ENCODE assay signal across 29 cellular contexts in genomic region chr6:122804962-122805499, GRCh38. TPM values are rescaled to one million over a fixed set of nuclear protein-coding genes. Genes with fewer than 3 reads are reported as not detected.
A peak's percentile ranks its signal among the peaks of the same experiment; 100 is the strongest.
DNase-seq lines count a peak whose midpoint lies in the region; ATAC-seq, FAIRE-seq and TF ChIP-seq lines count a peak whose summit lies in the region.
"Had no signal": no experiment of that assay in that cellular context is flagged by ENCODE, and none has a peak within 500 bp of the region (broad histone marks: within the 10 kb centered on the region; RNA-seq: fewer than 3 reads in every experiment).

No MANE protein-coding gene starts in this region.

- no peak overlapping the region for H2AK9ac ChIP-seq in IMR-90 (replicated peaks; ENCODE audit: low read depth, low read length, poor library complexity)

- ATAC-seq in A549, result no peak
- ATAC-seq in IMR-90 (ENCODE audit: low read depth), result no peak
- ATAC-seq: HCT116, PC-3 had no signal

- H3K4me2 ChIP-seq in A549 (no peak overlapping the region), IMR-90 (ENCODE audit: low read depth, low read length) (no peak overlapping the region), hepatocyte (peak overlapping the region; percentile 11)

- TF ChIP-seq CTCF in A549 (IDR thresholded peaks at IDR 0.05) (no peak), IMR-90 (conservative IDR thresholded peaks at IDR 0.05; ENCODE audit: low read depth, low read length) (no peak), hepatocyte (IDR thresholded peaks at IDR 0.05; ENCODE audit: poor library complexity) (no peak), nephron (IDR thresholded peaks at IDR 0.05; ENCODE audit: unreplicated experiment in 3 of 3) (no peak), glutamatergic neuron (IDR thresholded peaks at IDR 0.05; ENCODE audit: partially characterized antibody, unreplicated experiment) (no peak)

- H3K9ac ChIP-seq in IMR-90 (ENCODE audit: low read depth, low read length), result 0 out of 2 replicates have a peak overlapping the region, but pooled peaks have one; percentile 10

- H3K36me3 Mint-ChIP-seq in nephron (ENCODE audit: low read depth), result peaks cover 15% of the 10 kb centered on the region
- H3K36me3 Mint-ChIP-seq in glutamatergic neuron (ENCODE audit: unreplicated experiment), result no peaks in the 10 kb centered on the region
- H3K36me3 Mint-ChIP-seq: CD8-positive, alpha-beta memory T cell had no signal

- no peak overlapping the region for H4K8ac ChIP-seq in IMR-90 (ENCODE audit: low read depth in 2 of 2, low read length in 2 of 2)

- H3K4me1 Mint-ChIP-seq in nephron, result peaks cover 39% of the 10 kb centered on the region
- H3K4me1 Mint-ChIP-seq in glutamatergic neuron (ENCODE audit: low read depth, unreplicated experiment), result no peaks in the 10 kb centered on the region
- H3K4me1 Mint-ChIP-seq: CD14-positive monocyte; CD8-positive, alpha-beta memory T cell had no signal

- H3K79me1 ChIP-seq in IMR-90 (ENCODE audit: low read depth in 1 of 2, low read length in 2 of 2), result peaks cover 0 to 7% of the 10 kb centered on the region in 2 experiments; a peak in 2 of 4 replicates

- no TSS peak for BruUV-seq in IMR-90 (replicated peaks; lab: Mats Ljungman, UMichigan)

- H3K9me2 ChIP-seq in hepatocyte (replicated peaks; ENCODE audit: insufficient read depth), result no peaks in the 10 kb centered on the region

- H4K5ac ChIP-seq in IMR-90 (ENCODE audit: low read depth, low read length), result no peak overlapping the region; the same call in 1 of the 2 replicates

- no peak for FAIRE-seq in A549 (lab: Jason Lieb, UNC)
- FAIRE-seq: GM12892, GM19239 had no signal

- H3K9me1 ChIP-seq in IMR-90 (ENCODE audit: insufficient read depth, low read length), result peaks cover 7% of the 10 kb centered on the region

- peak overlapping the region; percentile 70 for H3K18ac ChIP-seq in IMR-90 (ENCODE audit: low read depth, low read length)

- TF ChIP-seq POLR2A in A549 (IDR thresholded peaks at IDR 0.05; ENCODE audit: low read length) (no peak), IMR-90 (IDR thresholded peaks at IDR 0.05; ENCODE audit: low read depth, low read length) (no peak)

- CTCF ChIA-PET in A549 (lab: Yijun Ruan, JAX) (interaction anchor here (1.0 kb wide), 1 partner anchor 35 kb away, joined by 3 read pairs; no protein-coding TSS in a partner anchor), IMR-90 (lab: Yijun Ruan, JAX) (no interaction called here)

- no peak overlapping the region for H2BK5ac ChIP-seq in IMR-90 (ENCODE audit: low read depth, low read length, poor library complexity, severe bottlenecking)

- H2BK20ac ChIP-seq in IMR-90 (ENCODE audit: low read depth, low read length), result no peak overlapping the region

- H4K20me1 ChIP-seq in IMR-90 (ENCODE audit: insufficient read depth, low read length) (no peaks in the 10 kb centered on the region), hepatocyte (ENCODE audit: insufficient read depth, poor library complexity, severe bottlenecking) (no peaks in the 10 kb centered on the region)

- no peak overlapping the region for H2AK5ac ChIP-seq in IMR-90 (ENCODE audit: low read depth, low read length)

- POLR2A ChIA-PET in A549 (lab: Yijun Ruan, JAX) (no interaction called here), IMR-90 (lab: Charles Lee; ENCODE audit: unreplicated experiment) (no interaction called here)

- H3K27me3 ChIP-seq in IMR-90 (ENCODE audit: control insufficient read depth, insufficient read depth, low read length) (no peaks in the 10 kb centered on the region), hepatocyte (no peaks in the 10 kb centered on the region)
- H3K27me3 ChIP-seq: BE2C, SJSA1 had no signal

- peaks cover 8% of the 10 kb centered on the region for H3K4me1 ChIP-seq in A549
- peaks cover 30% of the 10 kb centered on the region for H3K4me1 ChIP-seq in IMR-90 (ENCODE audit: control insufficient read depth, insufficient read depth, low read length)
- H3K4me1 ChIP-seq in hepatocyte (ENCODE audit: insufficient read depth), result peaks cover 50% of the 10 kb centered on the region
- H3K4me1 ChIP-seq: BE2C had no signal

- H2BK15ac ChIP-seq in IMR-90 (ENCODE audit: low read depth, low read length), result no peak overlapping the region

- no peak overlapping the region for H3K4me3 Mint-ChIP-seq in nephron
- H3K4me3 Mint-ChIP-seq in glutamatergic neuron (ENCODE audit: unreplicated experiment), result no peak overlapping the region
- H3K4me3 Mint-ChIP-seq: CD14-positive monocyte; CD8-positive, alpha-beta memory T cell had no signal

- no peak for DNase-seq in A549 (ENCODE audit: low read depth in 1 of 2, low spot score in 1 of 2)
- no peak for DNase-seq in IMR-90
- DNase-seq in hepatocyte (ENCODE audit: low spot score), result no peak
- no peak for DNase-seq in glutamatergic neuron
- no peak for DNase-seq in NCI-H748 (lab: John Stamatoyannopoulos, UW; ENCODE audit: unreplicated experiment)
- DNase-seq in AG20443 (ENCODE audit: low spot score), result no peak
- DNase-seq: BE2C; Calu3; CD8-positive, alpha-beta memory T cell; DMS79 treated with DMSO at 0.1 percent for 48 hours; GF-D8; Karpas-422; MV-4-11; NCI-H1105; NCI-H1436 treated with DMSO at 0.1 percent for 48 hours; NCI-H187 treated with DMSO at 0.1 percent for 48 hours; NCI-H2171 treated with DMSO at 0.1 percent for 48 hours; NCI-H345; NCI-H524; NCI-H82; NK-92 treated with Interleukin-12 subunit alpha and Interleukin-12 subunit beta, amount 100 ng/mL, for 24 hours; PC-3 had no signal

- H3K14ac ChIP-seq in IMR-90 (replicated peaks; ENCODE audit: low read depth, low read length), result no peak overlapping the region

- H3K4ac ChIP-seq in IMR-90 (ENCODE audit: low read depth, low read length), result no peak overlapping the region

- no peak overlapping the region for H3K56ac ChIP-seq in IMR-90 (ENCODE audit: extremely low read depth, insufficient read depth, low read length)

- no peak for TF ChIP-seq EP300 in A549 (IDR thresholded peaks at IDR 0.05)

- no peak overlapping the region for H2BK120ac ChIP-seq in IMR-90 (ENCODE audit: low read depth, low read length)

- H3K36me3 ChIP-seq in IMR-90 (ENCODE audit: control insufficient read depth, insufficient read depth, low read length) (peaks cover 42% of the 10 kb centered on the region), hepatocyte (replicated peaks; ENCODE audit: insufficient read depth, low read depth) (no peaks in the 10 kb centered on the region)
- H3K36me3 ChIP-seq: BE2C, SJSA1 had no signal

- no peaks in the 10 kb centered on the region for H3K9me3 Mint-ChIP-seq in nephron
- H3K9me3 Mint-ChIP-seq in glutamatergic neuron (ENCODE audit: unreplicated experiment), result no peaks in the 10 kb centered on the region

- TF ChIP-seq RAD21 in A549 (conservative IDR thresholded peaks at IDR 0.05 in 1 of 2, IDR thresholded peaks at IDR 0.05 in 1 of 2), result no peak
- TF ChIP-seq RAD21 in IMR-90 (IDR thresholded peaks at IDR 0.05; ENCODE audit: low read length), result no peak

- dilution Hi-C loops in IMR-90 (cut with HindIII; ENCODE audit: low sequenced_read_pairs, unreplicated experiment), result no loop called here

- H2AFZ ChIP-seq in IMR-90 (replicated peaks; ENCODE audit: low read length, poor library complexity) (no peak overlapping the region), hepatocyte (no peak overlapping the region)

- no peak overlapping the region for H3K23ac ChIP-seq in IMR-90 (ENCODE audit: low read depth, low read length)

- WGBS in A549 (ENCODE audit: missing lambda C conversion rate), result 63% methylated on average over 6 of the region's 6 CpGs
- WGBS in IMR-90 (ENCODE audit: extremely low coverage in 2 of 2, insufficient read length in 1 of 2), 2 experiments, result 46% methylated on average over 3 of the region's 6 CpGs; no CpG with 5 or more reads in 1 of the 2 experiments
- WGBS in hepatocyte (ENCODE audit: low lambda C conversion rate, missing lambda C conversion rate), result 73% methylated on average over 6 of the region's 6 CpGs

- peaks cover 2% of the 10 kb centered on the region for H3K79me2 ChIP-seq in hepatocyte

- in situ Hi-C loops in IMR-90 (cut with MboI; ENCODE audit: low sequenced_read_pairs), result no loop called here

- no peaks in the 10 kb centered on the region for H3K27me3 Mint-ChIP-seq in nephron (ENCODE audit: low read depth)
- H3K27me3 Mint-ChIP-seq in glutamatergic neuron (ENCODE audit: unreplicated experiment), result no peaks in the 10 kb centered on the region

- H3K9me3 ChIP-seq in A549, result no peaks in the 10 kb centered on the region
- no peaks in the 10 kb centered on the region for H3K9me3 ChIP-seq in IMR-90 (ENCODE audit: control insufficient read depth, insufficient read depth, low read length)
- H3K9me3 ChIP-seq in hepatocyte (ENCODE audit: low read depth), result no peaks in the 10 kb centered on the region
- H3K9me3 ChIP-seq: BE2C, SJSA1 had no signal

- H3K27ac Mint-ChIP-seq in nephron (peak overlapping the region; percentile 79 to 88 (median 81)), glutamatergic neuron (ENCODE audit: unreplicated experiment) (no peak overlapping the region)
- H3K27ac Mint-ChIP-seq: CD14-positive monocyte; CD8-positive, alpha-beta memory T cell had no signal

- H4K91ac ChIP-seq in IMR-90 (ENCODE audit: insufficient read depth, low read depth, low read length), result no peak overlapping the region

- H3K27ac ChIP-seq in A549, result no peak overlapping the region
- peak overlapping the region; percentile 51; the same call in 1 of the 2 replicates for H3K27ac ChIP-seq in IMR-90 (ENCODE audit: insufficient read depth, low read length)
- peak overlapping the region; percentile 40 for H3K27ac ChIP-seq in hepatocyte
- H3K27ac ChIP-seq: SJSA1 had no signal

- intact Hi-C loops in IMR-90 (cut with micrococcal nuclease), result no loop called here

- H3K4me3 ChIP-seq in A549 (no peak overlapping the region), IMR-90 (ENCODE audit: insufficient read depth, low read depth, low read length) (no peak overlapping the region), hepatocyte (no peak overlapping the region)
- H3K4me3 ChIP-seq: SJSA1 had no signal

RNA-seq across cellular contexts. Expression of gene SMPDL3A, which starts 16.0 kb away (rescaled TPM):
- polyA plus RNA-seq in A549 (2011; rRNA removed), result 3.3 and 3.6 TPM in 2 replicates
- polyA plus RNA-seq in A549 (2012; cell fraction: cytosol; rRNA removed), result 1.5 and 1.8 TPM in 2 replicates
- 1.1 and 1.5 TPM in 2 replicates for polyA plus RNA-seq in A549 (2012; cell fraction: nucleus; rRNA removed)
- 1.6 to 2.7 TPM (median 2.0 TPM) in 3 replicates for polyA plus RNA-seq in A549 (2017; fragmentation: RNase III; extraction: RNeasy Plus Mini Kit Qiagen cat#74134 plus additional on column Dnase treatment)
- polyA minus RNA-seq in A549 (2011; rRNA and poly(A)+ RNA removed), result 0.49 and 0.62 TPM in 2 replicates
- 9.7 and 9.9 TPM in 2 replicates for total RNA-seq in IMR-90 (2012; rRNA removed)
- 14.2 TPM in 2 replicates for polyA plus RNA-seq in IMR-90 (2012; rRNA removed)
- 3.5 and 7.3 TPM in 2 replicates for polyA plus RNA-seq in IMR-90 (2012; cell fraction: cytosol; rRNA removed)
- polyA plus RNA-seq in IMR-90 (2012; cell fraction: nucleus; rRNA removed; ENCODE audit: low replicate concordance), result 3.2 and 12.1 TPM in 2 replicates
- total RNA-seq in hepatocyte, result 124 and 126 TPM in 2 replicates
- 104 and 115 TPM in 2 replicates for polyA plus RNA-seq in hepatocyte
- 10.0 TPM for total RNA-seq in glutamatergic neuron (ENCODE audit: unreplicated experiment)
- polyA plus RNA-seq: CD8-positive, alpha-beta memory T cell had no signal

RNA-seq across cellular contexts. Expression of gene FABP7, which starts 25.5 kb away (rescaled TPM):
- polyA plus RNA-seq in A549 (2011; rRNA removed) (not detected in 2 replicates), A549 (2017; fragmentation: RNase III; extraction: RNeasy Plus Mini Kit Qiagen cat#74134 plus additional on column Dnase treatment) (not detected in 3 replicates), IMR-90 (2012; rRNA removed) (not detected in 2 replicates), hepatocyte (0.96 TPM in 1 of 2 replicates, not detected in the other)
- not detected in 2 replicates for polyA plus RNA-seq in A549 (2012; cell fraction: cytosol; rRNA removed)
- not detected in 2 replicates for polyA plus RNA-seq in A549 (2012; cell fraction: nucleus; rRNA removed)
- polyA minus RNA-seq in A549 (2011; rRNA and poly(A)+ RNA removed), result not detected in 2 replicates
- total RNA-seq in IMR-90 (2012; rRNA removed) (not detected in 2 replicates), hepatocyte (0.24 and 0.60 TPM in 2 replicates), glutamatergic neuron (ENCODE audit: unreplicated experiment) (3.3 TPM)
- not detected in 2 replicates for polyA plus RNA-seq in IMR-90 (2012; cell fraction: cytosol; rRNA removed)
- not detected in 2 replicates for polyA plus RNA-seq in IMR-90 (2012; cell fraction: nucleus; rRNA removed; ENCODE audit: low replicate concordance)
- total RNA-seq: Calu3; CD8-positive, alpha-beta memory T cell; H4; PC-3; SJSA1 had no signal
- polyA plus RNA-seq: CD14-positive monocyte; CD8-positive, alpha-beta memory T cell had no signal

Comparison
In these comparisons a context has a peak if more than half of its experiments do, and no peak if none do; other contexts are left out.
1. H3K27ac ChIP-seq: peak in IMR-90 (single experiment) and hepatocyte (single experiment); none in A549 (0 of 2).
2. RNA of gene SMPDL3A, which starts 16.0 kb away (total RNA-seq): 124 to 126 TPM in hepatocyte; 10.0 TPM in glutamatergic neuron (single experiment) and 9.7 to 9.9 TPM in IMR-90; every median in the first group is over 10 times any median in the second.